In genomic region chr21:16046625-16047340, GRCh38 we compare ENCODE assay signal across 21 cellular contexts.
DNase-seq lines count a peak whose midpoint lies in the region; ATAC-seq, FAIRE-seq and TF ChIP-seq lines count a peak whose summit lies in the region.
"Had no signal": no experiment of that assay in that cellular context is flagged by ENCODE, and none has a peak within 500 bp of the region (broad histone marks: within the 10 kb centered on the region; RNA-seq: fewer than 3 reads in every experiment).

No MANE protein-coding gene starts in this region.

- no peaks in the 10 kb centered on the region for H3K4me1 Mint-ChIP-seq in astrocyte (ENCODE audit: low read depth, unreplicated experiment)
- H3K4me1 Mint-ChIP-seq in activated CD4-positive, alpha-beta memory T cell treated with anti-CD3 and anti-CD28 coated beads, Interleukin-2, amount 10 ng/mL, durations not matched to agents 7 days and 5 days, result no peaks in the 10 kb centered on the region
- H3K4me1 Mint-ChIP-seq: activated naive CD4-positive, alpha-beta T cell treated with anti-CD3 and anti-CD28 coated beads, Interleukin-2, amount 10 ng/mL, durations not matched to agents 7 days and 5 days had no signal

- no peak overlapping the region for H3K27ac ChIP-seq in ACC112 (ENCODE audit: low read depth, low read length)
- H3K27ac ChIP-seq in astrocyte (ENCODE audit: low read depth, low read length), result no peak overlapping the region
- peak overlapping the region; percentile 8 for H3K27ac ChIP-seq in hepatocyte
- H3K27ac ChIP-seq: left lung, parathyroid adenoma, transverse colon had no signal

- no peaks in the 10 kb centered on the region for H3K9me3 Mint-ChIP-seq in astrocyte (ENCODE audit: unreplicated experiment)
- no peaks in the 10 kb centered on the region for H3K9me3 Mint-ChIP-seq in activated CD4-positive, alpha-beta memory T cell treated with anti-CD3 and anti-CD28 coated beads, Interleukin-2, amount 10 ng/mL, durations not matched to agents 7 days and 5 days
- H3K9me3 Mint-ChIP-seq: activated naive CD4-positive, alpha-beta T cell treated with anti-CD3 and anti-CD28 coated beads, Interleukin-2, amount 10 ng/mL, durations not matched to agents 7 days and 5 days; CD8-positive, alpha-beta T cell; T-helper 2 cell treated with Interferon-gamma antibody and Interleukin-4, amounts not matched to agents 5 μg/mL and 100 μg/mL, for 36 hours had no signal

- H3K36me3 ChIP-seq in ACC112 (ENCODE audit: insufficient read depth, low read length) (no peaks in the 10 kb centered on the region), astrocyte (ENCODE audit: insufficient read depth, low read length) (no peaks in the 10 kb centered on the region), hepatocyte (replicated peaks; ENCODE audit: insufficient read depth, low read depth) (no peaks in the 10 kb centered on the region)
- H3K36me3 ChIP-seq: left lung, transverse colon had no signal

- no peaks in the 10 kb centered on the region for H3K27me3 Mint-ChIP-seq in astrocyte (ENCODE audit: low read depth, unreplicated experiment)
- no peaks in the 10 kb centered on the region for H3K27me3 Mint-ChIP-seq in activated CD4-positive, alpha-beta memory T cell treated with anti-CD3 and anti-CD28 coated beads, Interleukin-2, amount 10 ng/mL, durations not matched to agents 7 days and 5 days
- H3K27me3 Mint-ChIP-seq: activated naive CD4-positive, alpha-beta T cell treated with anti-CD3 and anti-CD28 coated beads, Interleukin-2, amount 10 ng/mL, durations not matched to agents 7 days and 5 days had no signal

- peak overlapping the region; percentile 6 for H3K4me2 ChIP-seq in astrocyte (ENCODE audit: low read length)
- no peak overlapping the region for H3K4me2 ChIP-seq in hepatocyte

- H3K9me3 ChIP-seq in astrocyte (ENCODE audit: insufficient read depth, low read depth, low read length) (no peaks in the 10 kb centered on the region), hepatocyte (ENCODE audit: low read depth) (no peaks in the 10 kb centered on the region)
- H3K9me3 ChIP-seq: left lung, transverse colon had no signal

- FAIRE-seq in astrocyte (lab: Jason Lieb, UNC), result no peak
- FAIRE-seq: GM12878 had no signal

- H3K4me3 ChIP-seq in ACC112 (ENCODE audit: low read depth, low read length) (no peak overlapping the region), astrocyte (ENCODE audit: insufficient read depth, low read depth, low read length) (no peak overlapping the region), hepatocyte (no peak overlapping the region)
- H3K4me3 ChIP-seq: GM12878, left lung, transverse colon had no signal

- H3K27me3 ChIP-seq in ACC112 (ENCODE audit: insufficient read depth, low read length) (no peaks in the 10 kb centered on the region), astrocyte (ENCODE audit: insufficient read depth, low read length) (no peaks in the 10 kb centered on the region), hepatocyte (no peaks in the 10 kb centered on the region)
- H3K27me3 ChIP-seq: left lung, transverse colon had no signal

- POLR2A ChIA-PET in activated CD4-positive, alpha-beta memory T cell treated with anti-CD3 and anti-CD28 coated beads, Interleukin-2, amount 10 ng/mL, durations not matched to agents 7 days and 5 days (lab: Charles Lee), result no interaction called here

- H3K9me2 ChIP-seq in hepatocyte (replicated peaks; ENCODE audit: insufficient read depth), result no peaks in the 10 kb centered on the region

- no peak overlapping the region for H3K9ac ChIP-seq in astrocyte (ENCODE audit: low read length)
- H3K9ac ChIP-seq: parathyroid adenoma had no signal

- H3K79me2 ChIP-seq in ACC112 (ENCODE audit: control insufficient read depth, insufficient read depth, low read length, unreplicated experiment) (no peaks in the 10 kb centered on the region), astrocyte (ENCODE audit: insufficient read depth, low read length) (no peaks in the 10 kb centered on the region), hepatocyte (no peaks in the 10 kb centered on the region)
- H3K79me2 ChIP-seq: parathyroid adenoma had no signal

- H2AFZ ChIP-seq in ACC112 (ENCODE audit: low read length, unreplicated experiment) (peak overlapping the region; percentile 13), astrocyte (ENCODE audit: low read depth, low read length) (no peak overlapping the region), hepatocyte (no peak overlapping the region)
- H2AFZ ChIP-seq: parathyroid adenoma had no signal

- ATAC-seq in HG03039 (IDR thresholded peaks at IDR 0.05; ENCODE audit: unreplicated experiment), result no peak
- ATAC-seq: CD8-positive, alpha-beta T cell; GM12878; left lung had no signal

- no peaks in the 10 kb centered on the region for H3K36me3 Mint-ChIP-seq in astrocyte (ENCODE audit: low read depth, unreplicated experiment)
- H3K36me3 Mint-ChIP-seq in activated CD4-positive, alpha-beta memory T cell treated with anti-CD3 and anti-CD28 coated beads, Interleukin-2, amount 10 ng/mL, durations not matched to agents 7 days and 5 days (ENCODE audit: low read depth), result no peaks in the 10 kb centered on the region
- H3K36me3 Mint-ChIP-seq: activated naive CD4-positive, alpha-beta T cell treated with anti-CD3 and anti-CD28 coated beads, Interleukin-2, amount 10 ng/mL, durations not matched to agents 7 days and 5 days; CD8-positive, alpha-beta T cell had no signal

- no peak overlapping the region for H3K4me3 Mint-ChIP-seq in astrocyte (ENCODE audit: unreplicated experiment)
- no peak overlapping the region for H3K4me3 Mint-ChIP-seq in activated CD4-positive, alpha-beta memory T cell treated with anti-CD3 and anti-CD28 coated beads, Interleukin-2, amount 10 ng/mL, durations not matched to agents 7 days and 5 days
- H3K4me3 Mint-ChIP-seq: activated naive CD4-positive, alpha-beta T cell treated with anti-CD3 and anti-CD28 coated beads, Interleukin-2, amount 10 ng/mL, durations not matched to agents 7 days and 5 days; CD8-positive, alpha-beta T cell; T-helper 2 cell treated with Interferon-gamma antibody and Interleukin-4, amounts not matched to agents 5 μg/mL and 100 μg/mL, for 36 hours had no signal

- peak; percentile 61 for DNase-seq in HT1080 (ENCODE audit: low read depth)
- DNase-seq in astrocyte (ENCODE audit: low read depth), result peak; percentile 30
- no peak for DNase-seq in hepatocyte (ENCODE audit: low spot score)
- DNase-seq in activated CD4-positive, alpha-beta memory T cell treated with anti-CD3 and anti-CD28 coated beads, Interleukin-2, amount 10 ng/mL, durations not matched to agents 7 days and 5 days, result no peak
- DNase-seq in activated T-cell treated with anti-CD3 and anti-CD28 coated beads, Interleukin-2, amount 50 U/mL, for 48 hours, result no peak
- no peak for DNase-seq in NCI-H1436 treated with DMSO at 0.1 percent for 48 hours (lab: John Stamatoyannopoulos, UW)
- DNase-seq: activated CD4-positive, alpha-beta T cell treated with anti-CD3 and anti-CD28 coated beads for 4 hours; activated naive CD4-positive, alpha-beta T cell treated with anti-CD3 and anti-CD28 coated beads, Interleukin-2, amount 10 ng/mL, durations not matched to agents 7 days and 5 days; activated T-cell treated with anti-CD3 and anti-CD28 coated beads for 4 hours; CD8-positive, alpha-beta T cell; Kasumi-1; left lung; NCI-H1694; NCI-H345; stimulated activated naive CD4-positive, alpha-beta T cell treated with Interleukin-2 at 50 U/mL for 16 hours; transverse colon had no signal

- no peaks in the 10 kb centered on the region for H4K20me1 ChIP-seq in astrocyte (ENCODE audit: insufficient read depth, low read length)
- no peaks in the 10 kb centered on the region for H4K20me1 ChIP-seq in hepatocyte (ENCODE audit: insufficient read depth, poor library complexity, severe bottlenecking)

- TF ChIP-seq CTCF in astrocyte (IDR thresholded peaks at IDR 0.05; ENCODE audit: insufficient read depth, low read depth, low read length) (no peak), hepatocyte (IDR thresholded peaks at IDR 0.05; ENCODE audit: poor library complexity) (no peak)

- no peak overlapping the region for H3K27ac Mint-ChIP-seq in astrocyte (ENCODE audit: unreplicated experiment)
- no peak overlapping the region for H3K27ac Mint-ChIP-seq in activated CD4-positive, alpha-beta memory T cell treated with anti-CD3 and anti-CD28 coated beads, Interleukin-2, amount 10 ng/mL, durations not matched to agents 7 days and 5 days
- H3K27ac Mint-ChIP-seq: activated naive CD4-positive, alpha-beta T cell treated with anti-CD3 and anti-CD28 coated beads, Interleukin-2, amount 10 ng/mL, durations not matched to agents 7 days and 5 days; CD8-positive, alpha-beta T cell; T-helper 2 cell treated with Interferon-gamma antibody and Interleukin-4, amounts not matched to agents 5 μg/mL and 100 μg/mL, for 36 hours had no signal

- CTCF ChIA-PET in activated CD4-positive, alpha-beta memory T cell treated with anti-CD3 and anti-CD28 coated beads, Interleukin-2, amount 10 ng/mL, durations not matched to agents 7 days and 5 days (lab: Charles Lee), result no interaction called here

- H3K4me1 ChIP-seq in ACC112 (ENCODE audit: control insufficient read depth, insufficient read depth, low read length, unreplicated experiment) (peaks cover 7% of the 10 kb centered on the region), astrocyte (ENCODE audit: insufficient read depth, low read length) (no peaks in the 10 kb centered on the region), hepatocyte (ENCODE audit: insufficient read depth) (no peaks in the 10 kb centered on the region)
- H3K4me1 ChIP-seq: left lung, parathyroid adenoma, transverse colon had no signal

- 67% methylated on average over 5 of the region's 5 CpGs for WGBS in hepatocyte (ENCODE audit: low lambda C conversion rate, missing lambda C conversion rate)

Comparison
In these comparisons a context has a peak if more than half of its experiments do, and no peak if none do; other contexts are left out.
1. DNase-seq: peak in HT1080 (single experiment) and astrocyte (single experiment); none in hepatocyte (single experiment), activated CD4-positive, alpha-beta memory T cell treated with anti-CD3 and anti-CD28 coated beads, Interleukin-2, amount 10 ng/mL, durations not matched to agents 7 days and 5 days (single experiment), activated T-cell treated with anti-CD3 and anti-CD28 coated beads, Interleukin-2, amount 50 U/mL, for 48 hours (0 of 2) and NCI-H1436 treated with DMSO at 0.1 percent for 48 hours (single experiment).